28 cellular contexts compared by ENCODE assay signal in genomic region chr10:31647861-31648260, GRCh38.
"Had no signal": no experiment of that assay in that cellular context is flagged by ENCODE, and none has a peak within 500 bp of the region (broad histone marks: within the 10 kb centered on the region; RNA-seq: fewer than 3 reads in every experiment).

No MANE protein-coding gene starts in this region.

- ATAC-seq: activated naive CD8-positive, alpha-beta T cell treated with anti-CD3 and anti-CD28 coated beads, Interleukin-2, amount 50 U/mL, for 24 hours; left cardiac atrium; left ventricle myocardium superior; naive thymus-derived CD4-positive, alpha-beta T cell; pancreas; sciatic nerve; stimulated activated naive CD8-positive, alpha-beta T cell treated with anti-CD3 and anti-CD28 coated beads, Interleukin-15, Interleukin-2, amounts not matched to agents 100 U/mL and 50 U/mL, for 24 hours had no signal

- H3K9me3 ChIP-seq: esophagus muscularis mucosa, pancreas, prostate gland, testis, transverse colon had no signal

- H3K27me3 ChIP-seq: esophagus muscularis mucosa, pancreas, testis, transverse colon had no signal

- H3K27ac ChIP-seq: esophagus muscularis mucosa, pancreas, prostate gland, skin epidermis, testis, transverse colon had no signal

- H3K9me3 Mint-ChIP-seq: activated CD4-positive, alpha-beta memory T cell treated with anti-CD3 and anti-CD28 coated beads for 36 hours; activated CD4-positive, alpha-beta T cell treated with anti-CD3 and anti-CD28 coated beads, Interleukin-2, amount 10 ng/mL, durations not matched to agents 24 days and 14 days; activated naive CD4-positive, alpha-beta T cell treated with anti-CD3 and anti-CD28 coated beads, Interleukin-2, amount 50 U/mL, for 24 hours; activated naive CD8-positive, alpha-beta T cell treated with anti-CD3 and anti-CD28 coated beads, Interleukin-2, amount 50 U/mL, for 24 hours; activated T-helper 2 cell treated with anti-CD3 and anti-CD28 coated beads, Interferon-gamma antibody, Interleukin-2, Interleukin-4, amounts not matched to agents 10 μg/mL and 5 μg/mL and 100 μg/mL, durations not matched to agents 14 hours and 24 hours and 36 hours; central memory CD8-positive, alpha-beta T cell had no signal

- H3K27ac Mint-ChIP-seq: activated CD4-positive, alpha-beta memory T cell treated with anti-CD3 and anti-CD28 coated beads for 36 hours; activated CD4-positive, alpha-beta T cell treated with anti-CD3 and anti-CD28 coated beads, Interleukin-2, amount 10 ng/mL, durations not matched to agents 24 days and 14 days; activated naive CD4-positive, alpha-beta T cell treated with anti-CD3 and anti-CD28 coated beads, Interleukin-2, amount 50 U/mL, for 24 hours; activated naive CD8-positive, alpha-beta T cell treated with anti-CD3 and anti-CD28 coated beads, Interleukin-2, amount 50 U/mL, for 24 hours; activated T-helper 2 cell treated with anti-CD3 and anti-CD28 coated beads, Interferon-gamma antibody, Interleukin-2, Interleukin-4, amounts not matched to agents 10 μg/mL and 5 μg/mL and 100 μg/mL, durations not matched to agents 14 hours and 24 hours and 36 hours; naive thymus-derived CD4-positive, alpha-beta T cell had no signal

- H3K36me3 ChIP-seq: esophagus muscularis mucosa, pancreas, prostate gland, transverse colon had no signal

- H3K4me3 Mint-ChIP-seq: activated CD4-positive, alpha-beta memory T cell treated with anti-CD3 and anti-CD28 coated beads for 36 hours; activated CD4-positive, alpha-beta T cell treated with anti-CD3 and anti-CD28 coated beads, Interleukin-2, amount 10 ng/mL, durations not matched to agents 24 days and 14 days; activated naive CD4-positive, alpha-beta T cell treated with anti-CD3 and anti-CD28 coated beads, Interleukin-2, amount 50 U/mL, for 24 hours; activated naive CD8-positive, alpha-beta T cell treated with anti-CD3 and anti-CD28 coated beads, Interleukin-2, amount 50 U/mL, for 24 hours; central memory CD8-positive, alpha-beta T cell; naive thymus-derived CD4-positive, alpha-beta T cell had no signal

- H3K4me1 ChIP-seq: pancreas, prostate gland, testis had no signal

- DNase-seq: activated CD4-positive, alpha-beta memory T cell treated with anti-CD3 and anti-CD28 coated beads for 36 hours; activated CD4-positive, alpha-beta T cell treated with anti-CD3 and anti-CD28 coated beads, Interleukin-2, amount 10 ng/mL, durations not matched to agents 24 days and 14 days; activated CD4-positive, CD25-positive, alpha-beta regulatory T cell treated with anti-CD3 and anti-CD28 coated beads, Interleukin-2, amount 50 U/mL, for 72 hours; activated naive CD8-positive, alpha-beta T cell treated with anti-CD3 and anti-CD28 coated beads, Interleukin-2, amount 50 U/mL, for 24 hours; activated T-cell treated with anti-CD3 and anti-CD28 coated beads, Interleukin-2, amount 50 U/mL, for 48 hours; amygdala; dermis blood vessel endothelial cell; effector CD4-positive, alpha-beta T cell; islet precursor cell; left cardiac atrium; left ventricle myocardium superior; midbrain; naive thymus-derived CD4-positive, alpha-beta T cell; pancreas; retina; stimulated activated CD4-positive, alpha-beta T cell treated with anti-CD3 and anti-CD28 coated beads, Interleukin-12 subunit alpha, Interleukin-12 subunit beta, amount 100 ng/mL, for 4 hours; stimulated activated CD4-positive, alpha-beta T cell treated with anti-CD3 and anti-CD28 coated beads, Interleukin-4, amount 100 ng/mL, for 1 hour; stimulated activated naive CD8-positive, alpha-beta T cell treated with anti-CD3 and anti-CD28 coated beads, Interleukin-15, Interleukin-2, amounts not matched to agents 100 U/mL and 50 U/mL, for 24 hours; T-helper 9 cell; testis; transverse colon had no signal

- H3K4me1 Mint-ChIP-seq: activated CD4-positive, alpha-beta T cell treated with anti-CD3 and anti-CD28 coated beads, Interleukin-2, amount 10 ng/mL, durations not matched to agents 24 days and 14 days; activated naive CD4-positive, alpha-beta T cell treated with anti-CD3 and anti-CD28 coated beads, Interleukin-2, amount 50 U/mL, for 24 hours; activated naive CD8-positive, alpha-beta T cell treated with anti-CD3 and anti-CD28 coated beads, Interleukin-2, amount 50 U/mL, for 24 hours; central memory CD8-positive, alpha-beta T cell; naive thymus-derived CD4-positive, alpha-beta T cell had no signal

- H3K4me3 ChIP-seq: esophagus muscularis mucosa, pancreas, prostate gland, skin epidermis, transverse colon had no signal

- H3K36me3 Mint-ChIP-seq: activated CD4-positive, alpha-beta memory T cell treated with anti-CD3 and anti-CD28 coated beads for 36 hours; activated naive CD4-positive, alpha-beta T cell treated with anti-CD3 and anti-CD28 coated beads, Interleukin-2, amount 50 U/mL, for 24 hours; naive thymus-derived CD4-positive, alpha-beta T cell had no signal
